9 cellular contexts compared by ENCODE assay signal in the genomic region with DNA sequence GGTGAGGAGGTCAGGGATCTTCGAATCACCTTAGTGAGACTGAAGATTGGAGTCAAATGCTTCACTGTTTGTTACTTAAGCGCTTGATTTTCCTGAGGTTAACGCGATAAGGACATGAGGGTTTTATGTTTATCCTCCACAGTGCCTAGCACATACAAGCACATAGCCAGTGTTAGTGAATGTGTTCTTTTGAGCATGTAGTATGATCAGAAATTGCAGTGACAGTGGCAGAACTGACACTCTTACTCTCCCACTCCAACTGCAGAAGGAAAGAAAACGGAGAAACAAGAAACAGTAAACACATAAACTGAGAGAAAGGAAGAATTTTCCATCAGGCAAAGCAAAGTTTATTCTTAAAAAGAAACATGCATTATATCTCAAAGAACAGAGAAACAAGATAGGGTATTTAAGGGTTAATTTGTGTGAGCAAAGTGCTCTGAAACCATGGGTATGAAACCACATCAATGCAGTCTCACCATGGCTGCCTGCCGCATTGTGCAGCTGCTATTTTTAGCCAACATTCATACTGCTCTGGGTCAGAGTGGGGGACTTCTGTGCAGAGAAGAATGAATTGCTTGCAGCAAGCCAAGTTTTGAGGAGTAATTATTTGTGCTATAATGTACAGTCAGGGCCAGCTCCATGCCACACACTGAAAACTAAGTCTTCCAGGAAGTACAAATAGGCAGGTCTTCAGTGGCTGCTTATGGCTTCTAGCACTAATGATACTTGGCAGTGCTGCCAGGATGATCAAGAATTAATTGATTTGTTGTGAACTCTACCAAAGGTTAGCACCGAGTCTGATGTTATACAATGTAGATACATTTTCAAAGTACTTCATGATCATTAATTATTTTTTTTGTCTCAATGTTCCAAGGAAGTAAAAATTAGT.
DNase-seq lines count a peak whose midpoint lies in the region; ATAC-seq and FAIRE-seq lines count a peak whose summit lies in the region.
"Had no signal": no experiment of that assay in that cellular context is flagged by ENCODE, and none has a peak within 500 bp of the region (broad histone marks: within the 10 kb centered on the region; RNA-seq: fewer than 3 reads in every experiment).

No MANE protein-coding gene starts in this region.

- no peak overlapping the region for H3K27ac Mint-ChIP-seq in activated naive CD4-positive, alpha-beta T cell treated with anti-CD3 and anti-CD28 coated beads for 36 hours

- peaks cover 3% of the 10 kb centered on the region for H3K9me3 Mint-ChIP-seq in activated naive CD4-positive, alpha-beta T cell treated with anti-CD3 and anti-CD28 coated beads for 36 hours

- peaks cover 8% of the 10 kb centered on the region for H3K4me1 Mint-ChIP-seq in activated naive CD4-positive, alpha-beta T cell treated with anti-CD3 and anti-CD28 coated beads for 36 hours (ENCODE audit: low read depth)

- no peak overlapping the region for H3K4me3 Mint-ChIP-seq in activated naive CD4-positive, alpha-beta T cell treated with anti-CD3 and anti-CD28 coated beads for 36 hours

- FAIRE-seq in RCC 7860 (lab: Jason Lieb, UNC) = peak; percentile 94
- FAIRE-seq: G401.6 had no signal

- no peaks in the 10 kb centered on the region for H3K27me3 Mint-ChIP-seq in activated naive CD4-positive, alpha-beta T cell treated with anti-CD3 and anti-CD28 coated beads for 36 hours (ENCODE audit: low read depth)

- intact Hi-C loops in activated naive CD4-positive, alpha-beta T cell treated with anti-CD3 and anti-CD28 coated beads for 36 hours (cut with micrococcal nuclease) = no loop called here

- peak; percentile 28 for DNase-seq in activated naive CD4-positive, alpha-beta T cell treated with anti-CD3 and anti-CD28 coated beads for 36 hours
- DNase-seq in activated naive CD4-positive, alpha-beta T cell (lab: John Stamatoyannopoulos, UW) = no peak
- DNase-seq in RCC 7860 (ENCODE audit: low spot score) (peak; percentile 88), iPS-NIHi11 (ENCODE audit: low spot score) (peak; percentile 10), NCI-H345 (lab: John Stamatoyannopoulos, UW) (no peak), DMS 273 treated with DMSO at 0.1 percent for 48 hours (lab: John Stamatoyannopoulos, UW) (no peak)

- no peaks in the 10 kb centered on the region for H3K36me3 Mint-ChIP-seq in activated naive CD4-positive, alpha-beta T cell treated with anti-CD3 and anti-CD28 coated beads for 36 hours (ENCODE audit: low read depth)

- CTCF ChIA-PET in activated naive CD4-positive, alpha-beta T cell treated with anti-CD3 and anti-CD28 coated beads for 36 hours (lab: Charles Lee) = no interaction called here

- ATAC-seq in HG02840 (IDR thresholded peaks at IDR 0.05; ENCODE audit: low FRiP score, unreplicated experiment) = peak; percentile 98
- ATAC-seq in HG02970 (IDR thresholded peaks at IDR 0.05; ENCODE audit: low FRiP score, unreplicated experiment) = no peak

Comparison
In these comparisons a context has a peak if more than half of its experiments do, and no peak if none do; other contexts are left out.
1. DNase-seq: peak in activated naive CD4-positive, alpha-beta T cell treated with anti-CD3 and anti-CD28 coated beads for 36 hours (single experiment), RCC 7860 (single experiment) and iPS-NIHi11 (single experiment); none in activated naive CD4-positive, alpha-beta T cell (0 of 4), NCI-H345 (single experiment) and DMS 273 treated with DMSO at 0.1 percent for 48 hours (single experiment).